8 cellular contexts compared by ENCODE assay signal in the genomic region with DNA sequence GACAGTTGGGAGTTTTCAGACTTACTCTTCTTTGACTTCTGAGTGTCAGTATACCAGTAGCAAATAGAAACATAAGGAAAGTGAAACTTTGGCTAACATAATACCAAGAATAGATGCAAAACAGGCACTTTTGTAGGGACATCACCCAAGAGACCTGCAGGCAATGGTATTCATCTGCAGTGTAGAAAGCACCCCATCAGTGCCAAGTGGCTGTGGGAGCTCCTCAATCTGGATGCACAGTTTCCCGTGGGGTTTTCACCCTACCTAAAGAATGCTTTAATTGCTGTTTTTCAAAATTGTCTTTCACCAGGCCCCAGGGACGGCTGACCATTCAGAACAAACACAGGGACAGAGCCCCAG.
DNase-seq lines count a peak whose midpoint lies in the region; ATAC-seq, FAIRE-seq and TF ChIP-seq lines count a peak whose summit lies in the region.

No MANE protein-coding gene starts in this region.

- H3K4me3 Mint-ChIP-seq in activated CD8-positive, alpha-beta memory T cell treated with anti-CD3 and anti-CD28 coated beads, Interleukin-2, amount 10 ng/mL, durations not matched to agents 7 days and 5 days = peak overlapping the region; percentile 76
- peak overlapping the region; percentile 77 to 78 for H3K4me3 Mint-ChIP-seq in stimulated activated naive B cell treated with anti-CD40 and anti-IgM and Interleukin-4, amounts not matched to agents 10 μg/mL and 1 μg/mL and 100 μg/mL, for 72 hours

- CTCF ChIA-PET in activated CD8-positive, alpha-beta memory T cell treated with anti-CD3 and anti-CD28 coated beads, Interleukin-2, amount 10 ng/mL, durations not matched to agents 7 days and 5 days (lab: Charles Lee) = interaction anchor here (1.6 kb wide), 1 partner anchor 94 kb away, joined by 6 read pairs; no protein-coding TSS in a partner anchor

- ATAC-seq in activated CD8-positive, alpha-beta memory T cell treated with anti-CD3 and anti-CD28 coated beads, Interleukin-2, amount 10 ng/mL, durations not matched to agents 7 days and 5 days = peak; percentile 41
- peak; percentile 42 for ATAC-seq in HG02981 (IDR thresholded peaks at IDR 0.05; ENCODE audit: unreplicated experiment)
- ATAC-seq in stimulated activated naive B cell treated with anti-CD40 and anti-IgM and Interleukin-4, amounts not matched to agents 10 μg/mL and 1 μg/mL and 100 μg/mL, for 72 hours (replicated peaks) = peak; percentile 74 to 83

- no peak for DNase-seq in activated CD8-positive, alpha-beta memory T cell treated with anti-CD3 and anti-CD28 coated beads, Interleukin-2, amount 10 ng/mL, durations not matched to agents 7 days and 5 days
- DNase-seq in activated CD8-positive, alpha-beta memory T cell treated with anti-CD3 and anti-CD28 coated beads for 24 hours = no peak
- DNase-seq in astrocyte of the cerebellum (ENCODE audit: low read depth) (no peak), H54 (ENCODE audit: insufficient read length, low spot score) (no peak), occipital lobe (lab: John Stamatoyannopoulos, UW) (no peak), hepatic stellate cell (ENCODE audit: low spot score) (no peak)
- DNase-seq in stimulated activated naive B cell treated with anti-CD40 and anti-IgM and Interleukin-4, amounts not matched to agents 10 μg/mL and 1 μg/mL and 100 μg/mL, for 72 hours = no peak

- H3K9me3 Mint-ChIP-seq in activated CD8-positive, alpha-beta memory T cell treated with anti-CD3 and anti-CD28 coated beads, Interleukin-2, amount 10 ng/mL, durations not matched to agents 7 days and 5 days (ENCODE audit: low read depth) = no peaks in the 10 kb centered on the region
- no peaks in the 10 kb centered on the region for H3K9me3 Mint-ChIP-seq in stimulated activated naive B cell treated with anti-CD40 and anti-IgM and Interleukin-4, amounts not matched to agents 10 μg/mL and 1 μg/mL and 100 μg/mL, for 72 hours

- FAIRE-seq in H54 (lab: Jason Lieb, UNC) = no peak

- H3K27me3 Mint-ChIP-seq in activated CD8-positive, alpha-beta memory T cell treated with anti-CD3 and anti-CD28 coated beads, Interleukin-2, amount 10 ng/mL, durations not matched to agents 7 days and 5 days = peaks cover 61% of the 10 kb centered on the region
- H3K27me3 Mint-ChIP-seq in stimulated activated naive B cell treated with anti-CD40 and anti-IgM and Interleukin-4, amounts not matched to agents 10 μg/mL and 1 μg/mL and 100 μg/mL, for 72 hours = peaks cover 30% of the 10 kb centered on the region in 2 donors

- H3K27ac Mint-ChIP-seq in activated CD8-positive, alpha-beta memory T cell treated with anti-CD3 and anti-CD28 coated beads, Interleukin-2, amount 10 ng/mL, durations not matched to agents 7 days and 5 days = no peak overlapping the region
- H3K27ac Mint-ChIP-seq in stimulated activated naive B cell treated with anti-CD40 and anti-IgM and Interleukin-4, amounts not matched to agents 10 μg/mL and 1 μg/mL and 100 μg/mL, for 72 hours = peak overlapping the region; percentile 63

- in situ Hi-C loops in astrocyte of the cerebellum (cut with HindIII; ENCODE audit: low sequenced_read_pairs) = no loop called here

- TF ChIP-seq CTCF in astrocyte of the cerebellum (IDR thresholded peaks at IDR 0.05; ENCODE audit: low read depth, low read length, missing control alignments) = no peak

- H3K4me1 Mint-ChIP-seq in activated CD8-positive, alpha-beta memory T cell treated with anti-CD3 and anti-CD28 coated beads, Interleukin-2, amount 10 ng/mL, durations not matched to agents 7 days and 5 days = peaks cover 11% of the 10 kb centered on the region
- peaks cover 14 to 19% of the 10 kb centered on the region in 2 donors for H3K4me1 Mint-ChIP-seq in stimulated activated naive B cell treated with anti-CD40 and anti-IgM and Interleukin-4, amounts not matched to agents 10 μg/mL and 1 μg/mL and 100 μg/mL, for 72 hours

- peaks cover 4% of the 10 kb centered on the region for H3K36me3 Mint-ChIP-seq in activated CD8-positive, alpha-beta memory T cell treated with anti-CD3 and anti-CD28 coated beads, Interleukin-2, amount 10 ng/mL, durations not matched to agents 7 days and 5 days
- peaks cover 2 to 3% of the 10 kb centered on the region in 2 donors for H3K36me3 Mint-ChIP-seq in stimulated activated naive B cell treated with anti-CD40 and anti-IgM and Interleukin-4, amounts not matched to agents 10 μg/mL and 1 μg/mL and 100 μg/mL, for 72 hours

- TF ChIP-seq POLR2A in H54 (IDR thresholded peaks at IDR 0.05; ENCODE audit: low read depth, low read length) = no peak

- H3K4me3 ChIP-seq in astrocyte of the cerebellum (ENCODE audit: low read depth, low read length) = peak overlapping the region; percentile 49
